In the genomic region with DNA sequence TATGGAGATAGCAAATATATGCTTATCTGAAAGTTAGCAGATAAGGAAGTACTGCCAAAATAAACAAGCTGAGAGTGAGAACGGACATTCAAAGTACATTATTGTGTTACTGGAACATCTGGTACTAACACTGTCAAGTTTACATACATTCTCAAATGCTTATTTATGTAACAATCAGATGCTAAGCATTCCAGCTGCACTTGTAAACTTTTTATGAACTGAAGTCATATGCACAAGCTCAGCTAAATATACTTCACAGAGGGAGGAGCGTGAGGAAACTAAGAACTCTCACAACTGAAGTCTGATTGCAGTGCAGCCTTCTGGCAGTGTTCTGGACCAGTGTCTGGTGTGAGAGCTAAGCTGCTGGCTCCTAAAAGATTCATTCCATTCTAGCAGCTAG, we compare ENCODE assay signal across 13 cellular contexts.
DNase-seq lines count a peak whose midpoint lies in the region; ATAC-seq and TF ChIP-seq lines count a peak whose summit lies in the region.
"Had no signal": no experiment of that assay in that cellular context is flagged by ENCODE, and none has a peak within 500 bp of the region (broad histone marks: within the 10 kb centered on the region; RNA-seq: fewer than 3 reads in every experiment).

No MANE protein-coding gene starts in this region.

- no peak overlapping the region for H3K4me3 Mint-ChIP-seq in stimulated activated naive CD8-positive, alpha-beta T cell treated with anti-CD3 and anti-CD28 coated beads, Interleukin-15, amount 100 ng/mL, for 72 hours
- H3K4me3 Mint-ChIP-seq in endothelial cell (ENCODE audit: unreplicated experiment) = no peak overlapping the region
- H3K4me3 Mint-ChIP-seq: activated CD8-positive, alpha-beta T cell treated with anti-CD3 and anti-CD28 coated beads, Interleukin-2, amount 10 ng/mL, durations not matched to agents 7 days and 5 days; stimulated activated naive B cell treated with anti-CD40 and anti-IgM and Interleukin-4, amounts not matched to agents 10 μg/mL and 1 μg/mL and 100 μg/mL, for 72 hours had no signal

- H3K4me1 Mint-ChIP-seq in stimulated activated naive CD8-positive, alpha-beta T cell treated with anti-CD3 and anti-CD28 coated beads, Interleukin-15, amount 100 ng/mL, for 72 hours = no peaks in the 10 kb centered on the region
- H3K4me1 Mint-ChIP-seq in endothelial cell (ENCODE audit: unreplicated experiment) = peaks cover 41% of the 10 kb centered on the region
- H3K4me1 Mint-ChIP-seq: stimulated activated naive B cell treated with anti-CD40 and anti-IgM and Interleukin-4, amounts not matched to agents 10 μg/mL and 1 μg/mL and 100 μg/mL, for 72 hours had no signal

- WGBS in sigmoid colon, 2 donors = 10 to 50% methylated on average over 2 of the region's 2 CpGs

- no peaks in the 10 kb centered on the region for H3K9me3 ChIP-seq in adipocyte (ENCODE audit: control insufficient read depth, low read length)
- H3K9me3 ChIP-seq in sigmoid colon = no peaks in the 10 kb centered on the region

- H3K36me3 Mint-ChIP-seq in endothelial cell (ENCODE audit: low read depth, unreplicated experiment) = no peaks in the 10 kb centered on the region
- H3K36me3 Mint-ChIP-seq: stimulated activated naive B cell treated with anti-CD40 and anti-IgM and Interleukin-4, amounts not matched to agents 10 μg/mL and 1 μg/mL and 100 μg/mL, for 72 hours had no signal

- H3K9me3 Mint-ChIP-seq in stimulated activated naive CD8-positive, alpha-beta T cell treated with anti-CD3 and anti-CD28 coated beads, Interleukin-15, amount 100 ng/mL, for 72 hours = no peaks in the 10 kb centered on the region
- no peaks in the 10 kb centered on the region for H3K9me3 Mint-ChIP-seq in endothelial cell (ENCODE audit: unreplicated experiment)
- H3K9me3 Mint-ChIP-seq: stimulated activated naive B cell treated with anti-CD40 and anti-IgM and Interleukin-4, amounts not matched to agents 10 μg/mL and 1 μg/mL and 100 μg/mL, for 72 hours had no signal

- TF ChIP-seq CTCF in sigmoid colon (IDR thresholded peaks at IDR 0.05) (no peak), endothelial cell (IDR thresholded peaks at IDR 0.05; ENCODE audit: unreplicated experiment) (no peak)

- no peak overlapping the region for H3K27ac Mint-ChIP-seq in stimulated activated naive CD8-positive, alpha-beta T cell treated with anti-CD3 and anti-CD28 coated beads, Interleukin-15, amount 100 ng/mL, for 72 hours
- H3K27ac Mint-ChIP-seq in endothelial cell (ENCODE audit: unreplicated experiment) = no peak overlapping the region
- H3K27ac Mint-ChIP-seq: activated CD8-positive, alpha-beta T cell treated with anti-CD3 and anti-CD28 coated beads, Interleukin-2, amount 10 ng/mL, durations not matched to agents 7 days and 5 days; stimulated activated naive B cell treated with anti-CD40 and anti-IgM and Interleukin-4, amounts not matched to agents 10 μg/mL and 1 μg/mL and 100 μg/mL, for 72 hours had no signal

- H3K36me3 ChIP-seq in adipocyte (ENCODE audit: control insufficient read depth, insufficient read depth, low read length, severe bottlenecking) (no peaks in the 10 kb centered on the region), sigmoid colon (no peaks in the 10 kb centered on the region)

- H3K27ac ChIP-seq in sigmoid colon = peak overlapping the region; percentile 12 to 77 (median 42)
- H3K27ac ChIP-seq: parathyroid adenoma, PC-9 had no signal

- DNase-seq in GM04504 (ENCODE audit: low read depth) (peak; percentile 93), adipocyte (ENCODE audit: low read depth) (peak; percentile 92), left cardiac atrium (peak; percentile 18), sigmoid colon (peak; percentile 70), T-helper 9 cell (no peak), KG1 (lab: John Stamatoyannopoulos, UW) (no peak), endothelial cell (ENCODE audit: low spot score) (no peak)
- no peak for DNase-seq in stimulated activated naive CD8-positive, alpha-beta T cell treated with anti-CD3 and anti-CD28 coated beads, Interleukin-15, amount 100 ng/mL, for 72 hours
- DNase-seq: activated CD8-positive, alpha-beta T cell treated with anti-CD3 and anti-CD28 coated beads, Interleukin-2, amount 10 ng/mL, durations not matched to agents 7 days and 5 days; GOT3; PC-9; stimulated activated naive B cell treated with anti-CD40 and anti-IgM and Interleukin-4, amounts not matched to agents 10 μg/mL and 1 μg/mL and 100 μg/mL, for 72 hours had no signal

- intact Hi-C loops in left cardiac atrium (cut with DNase I) = no loop called here
- intact Hi-C loops in sigmoid colon (cut with DNase I) = loop anchor here (10.0 kb wide), 1 partner anchor 236 kb away; the partner anchor contains the start of gene DPH6

- peak; percentile 60 to 91 for ATAC-seq in left cardiac atrium
- no peak for ATAC-seq in stimulated activated naive CD8-positive, alpha-beta T cell treated with anti-CD3 and anti-CD28 coated beads, Interleukin-15, amount 100 ng/mL, for 72 hours
- ATAC-seq: activated CD8-positive, alpha-beta T cell treated with anti-CD3 and anti-CD28 coated beads, Interleukin-2, amount 10 ng/mL, durations not matched to agents 7 days and 5 days; stimulated activated naive B cell treated with anti-CD40 and anti-IgM and Interleukin-4, amounts not matched to agents 10 μg/mL and 1 μg/mL and 100 μg/mL, for 72 hours had no signal

- H3K4me3 ChIP-seq in adipocyte (ENCODE audit: low read length) (no peak overlapping the region), sigmoid colon (no peak overlapping the region)
- H3K4me3 ChIP-seq: PC-9 had no signal

- peak overlapping the region; percentile 81 for H3K9ac ChIP-seq in adipocyte (ENCODE audit: low read length)
- H3K9ac ChIP-seq: parathyroid adenoma had no signal

- TF ChIP-seq POLR2A in sigmoid colon (IDR thresholded peaks at IDR 0.05) = no peak

- TF ChIP-seq EP300 in sigmoid colon (IDR thresholded peaks at IDR 0.05) = peak in 3 of 4 donors; percentile 87 to 94 (median 89)

- H3K27me3 Mint-ChIP-seq in stimulated activated naive CD8-positive, alpha-beta T cell treated with anti-CD3 and anti-CD28 coated beads, Interleukin-15, amount 100 ng/mL, for 72 hours = no peaks in the 10 kb centered on the region
- H3K27me3 Mint-ChIP-seq in endothelial cell (ENCODE audit: unreplicated experiment) = peaks cover 2% of the 10 kb centered on the region
- H3K27me3 Mint-ChIP-seq: stimulated activated naive B cell treated with anti-CD40 and anti-IgM and Interleukin-4, amounts not matched to agents 10 μg/mL and 1 μg/mL and 100 μg/mL, for 72 hours had no signal

- no peaks in the 10 kb centered on the region for H3K27me3 ChIP-seq in adipocyte (replicated peaks; ENCODE audit: control insufficient read depth, insufficient read depth, low read length)
- H3K27me3 ChIP-seq in sigmoid colon = no peaks in the 10 kb centered on the region

- peaks cover 47% of the 10 kb centered on the region for H3K4me1 ChIP-seq in adipocyte (ENCODE audit: control insufficient read depth, insufficient read depth, low read length)
- peaks cover 0 to 91% (median 74%) of the 10 kb centered on the region in 4 donors for H3K4me1 ChIP-seq in sigmoid colon
- H3K4me1 ChIP-seq: parathyroid adenoma had no signal

Comparison
In these comparisons a context has a peak if more than half of its experiments do, and no peak if none do; other contexts are left out.
1. DNase-seq: peak in GM04504 (single experiment), adipocyte (single experiment), left cardiac atrium (single experiment) and sigmoid colon (single experiment); none in stimulated activated naive CD8-positive, alpha-beta T cell treated with anti-CD3 and anti-CD28 coated beads, Interleukin-15, amount 100 ng/mL, for 72 hours (0 of 2), T-helper 9 cell (single experiment), KG1 (single experiment) and endothelial cell (single experiment).